Comparison of ENCODE assay signal across 9 cellular contexts in the genomic region with DNA sequence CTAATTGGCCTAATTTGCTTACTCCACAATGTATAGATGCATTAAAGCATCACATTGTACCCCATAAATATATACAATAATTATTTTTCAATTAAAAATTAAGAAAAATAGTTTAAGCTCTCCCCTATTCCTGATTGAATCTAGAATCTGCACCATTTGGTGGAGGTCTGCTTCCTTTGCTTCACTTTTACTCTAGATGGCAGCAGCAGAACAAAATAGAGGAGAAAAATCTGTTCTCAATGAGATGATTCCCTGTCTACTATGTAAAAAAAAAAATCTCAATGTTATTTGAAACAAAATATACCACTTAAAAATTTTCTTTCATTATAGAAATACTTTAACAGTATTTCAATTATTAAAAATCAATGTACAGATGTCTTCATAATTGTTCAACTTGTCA.
DNase-seq lines count a peak whose midpoint lies in the region; ATAC-seq, FAIRE-seq and TF ChIP-seq lines count a peak whose summit lies in the region.
"Had no signal": no experiment of that assay in that cellular context is flagged by ENCODE, and none has a peak within 500 bp of the region (broad histone marks: within the 10 kb centered on the region; RNA-seq: fewer than 3 reads in every experiment).

No MANE protein-coding gene starts in this region.

- no peaks in the 10 kb centered on the region for H3K79me1 ChIP-seq in IMR-90 (ENCODE audit: low read depth in 1 of 2, low read length in 2 of 2)

- H4K91ac ChIP-seq in IMR-90 (ENCODE audit: insufficient read depth, low read depth, low read length) = no peak overlapping the region

- CTCF ChIA-PET in IMR-90 (lab: Yijun Ruan, JAX) (no interaction called here), RWPE1 (lab: Yijun Ruan, JAX) (interaction anchor here (0.6 to 0.8 kb wide), 8 partner anchors 9 to 766 kb away, joined by 3 to 7 read pairs (median 3); no protein-coding TSS in a partner anchor)

- H3K9me3 ChIP-seq in IMR-90 (ENCODE audit: control insufficient read depth, insufficient read depth, low read length) (0 out of 2 replicates have a peak, but pooled peaks cover 2% of the 10 kb centered on the region), kidney (ENCODE audit: control insufficient read depth in 1 of 2, low read length in 2 of 2) (no peaks in the 10 kb centered on the region)

- no peak overlapping the region for H2AK5ac ChIP-seq in IMR-90 (ENCODE audit: low read depth, low read length)

- intact Hi-C loops in IMR-90 (cut with micrococcal nuclease) = loop anchor here (1.0 to 5.0 kb wide), 2 partner anchors 474 to 897 kb away; no protein-coding TSS in a partner anchor
- intact Hi-C loops in kidney (cut with DNase I) = no loop called here
- intact Hi-C loops in activated T-helper 2 cell treated with anti-CD3 and anti-CD28 coated beads, Interferon-gamma antibody, Interleukin-2, Interleukin-4, amounts not matched to agents 10 μg/mL and 5 μg/mL and 100 μg/mL, durations not matched to agents 14 hours and 24 hours and 36 hours (cut with micrococcal nuclease) = no loop called here

- H3K27ac ChIP-seq in IMR-90 (ENCODE audit: insufficient read depth, low read length) (no peak overlapping the region), RWPE1 (no peak overlapping the region), kidney (ENCODE audit: low read depth in 2 of 2, low read length in 2 of 2) (no peak overlapping the region)

- H2BK120ac ChIP-seq in IMR-90 (ENCODE audit: low read depth, low read length) = no peak overlapping the region

- H3K36me3 ChIP-seq in IMR-90 (ENCODE audit: control insufficient read depth, insufficient read depth, low read length) (no peaks in the 10 kb centered on the region), kidney (ENCODE audit: control insufficient read depth in 1 of 2, insufficient read depth in 2 of 2, low read length in 2 of 2) (no peaks in the 10 kb centered on the region)

- no peaks in the 10 kb centered on the region for H4K20me1 ChIP-seq in IMR-90 (ENCODE audit: insufficient read depth, low read length)

- no peak overlapping the region for H3K4ac ChIP-seq in IMR-90 (ENCODE audit: low read depth, low read length)

- no peak overlapping the region for H3K56ac ChIP-seq in IMR-90 (ENCODE audit: extremely low read depth, insufficient read depth, low read length)

- no peaks in the 10 kb centered on the region for H3K36me3 Mint-ChIP-seq in activated T-helper 2 cell treated with anti-CD3 and anti-CD28 coated beads, Interferon-gamma antibody, Interleukin-2, Interleukin-4, amounts not matched to agents 10 μg/mL and 5 μg/mL and 100 μg/mL, durations not matched to agents 14 hours and 24 hours and 36 hours (ENCODE audit: low read depth)

- in situ Hi-C loops in IMR-90 (cut with MboI; ENCODE audit: low sequenced_read_pairs) = no loop called here

- ATAC-seq in IMR-90 (ENCODE audit: low read depth) = no peak
- no peak for ATAC-seq in HG02870 (IDR thresholded peaks at IDR 0.05; ENCODE audit: unreplicated experiment)
- no peak for ATAC-seq in GM18873 (IDR thresholded peaks at IDR 0.05; ENCODE audit: low FRiP score, unreplicated experiment)

- POLR2A ChIA-PET in IMR-90 (lab: Charles Lee; ENCODE audit: unreplicated experiment) (no interaction called here), RWPE1 (lab: Yijun Ruan, JAX; ENCODE audit: low non-redundant PET) (interaction anchor here (0.7 kb wide), 1 partner anchor 413 kb away, joined by 5 read pairs; no protein-coding TSS in a partner anchor)

- no TSS peak for BruUV-seq in IMR-90 (replicated peaks; lab: Mats Ljungman, UMichigan)

- no peak overlapping the region for H3K4me2 ChIP-seq in IMR-90 (ENCODE audit: low read depth, low read length)

- dilution Hi-C loops in IMR-90 (cut with HindIII; ENCODE audit: low sequenced_read_pairs, unreplicated experiment) = no loop called here

- H3K4me3 ChIP-seq in IMR-90 (ENCODE audit: insufficient read depth, low read depth, low read length) = no peak overlapping the region
- no peak overlapping the region for H3K4me3 ChIP-seq in kidney (ENCODE audit: low read length in 2 of 2)

- no peak overlapping the region for H4K8ac ChIP-seq in IMR-90 (ENCODE audit: low read depth in 2 of 2, low read length in 2 of 2)

- H2BK20ac ChIP-seq in IMR-90 (ENCODE audit: low read depth, low read length) = no peak overlapping the region

- TF ChIP-seq POLR2A in IMR-90 (IDR thresholded peaks at IDR 0.05; ENCODE audit: low read depth, low read length) = no peak

- no peak overlapping the region for H3K14ac ChIP-seq in IMR-90 (replicated peaks; ENCODE audit: low read depth, low read length)

- H3K4me1 Mint-ChIP-seq in activated T-helper 2 cell treated with anti-CD3 and anti-CD28 coated beads, Interferon-gamma antibody, Interleukin-2, Interleukin-4, amounts not matched to agents 10 μg/mL and 5 μg/mL and 100 μg/mL, durations not matched to agents 14 hours and 24 hours and 36 hours (ENCODE audit: low read depth) = no peaks in the 10 kb centered on the region

- no peaks in the 10 kb centered on the region for H3K27me3 Mint-ChIP-seq in activated T-helper 2 cell treated with anti-CD3 and anti-CD28 coated beads, Interferon-gamma antibody, Interleukin-2, Interleukin-4, amounts not matched to agents 10 μg/mL and 5 μg/mL and 100 μg/mL, durations not matched to agents 14 hours and 24 hours and 36 hours (ENCODE audit: low read depth)
- H3K27me3 Mint-ChIP-seq: stimulated activated naive CD8-positive, alpha-beta T cell treated with anti-CD3 and anti-CD28 coated beads, Interleukin-15, Interleukin-2, amounts not matched to agents 100 ng/mL and 50 ng/mL, for 24 hours had no signal

- no peak overlapping the region for H3K9ac ChIP-seq in IMR-90 (ENCODE audit: low read depth, low read length)
- H3K9ac ChIP-seq in kidney (ENCODE audit: low read length in 2 of 2) = no peak overlapping the region

- no peak overlapping the region for H3K4me3 Mint-ChIP-seq in activated T-helper 2 cell treated with anti-CD3 and anti-CD28 coated beads, Interferon-gamma antibody, Interleukin-2, Interleukin-4, amounts not matched to agents 10 μg/mL and 5 μg/mL and 100 μg/mL, durations not matched to agents 14 hours and 24 hours and 36 hours (ENCODE audit: low read depth)
- H3K4me3 Mint-ChIP-seq: stimulated activated naive CD8-positive, alpha-beta T cell treated with anti-CD3 and anti-CD28 coated beads, Interleukin-15, Interleukin-2, amounts not matched to agents 100 ng/mL and 50 ng/mL, for 24 hours had no signal

- no peak overlapping the region for H2AFZ ChIP-seq in IMR-90 (replicated peaks; ENCODE audit: low read length, poor library complexity)

- H3K27me3 ChIP-seq in IMR-90 (ENCODE audit: control insufficient read depth, insufficient read depth, low read length) = no peaks in the 10 kb centered on the region

- DNase-seq in D341Med (ENCODE audit: low spot score) (peak; percentile 41), IMR-90 (peak; percentile 4), RWPE1 (ENCODE audit: low spot score) (peak; percentile 20), kidney (no peak), epidermal melanocyte (ENCODE audit: insufficient read length, low spot score) (no peak)
- no peak for DNase-seq in activated T-helper 2 cell treated with anti-CD3 and anti-CD28 coated beads, Interferon-gamma antibody, Interleukin-2, Interleukin-4, amounts not matched to agents 10 μg/mL and 5 μg/mL and 100 μg/mL, durations not matched to agents 14 hours and 24 hours and 36 hours (ENCODE audit: low spot score)

- no peaks in the 10 kb centered on the region for H3K9me1 ChIP-seq in IMR-90 (ENCODE audit: insufficient read depth, low read length)

- H2BK5ac ChIP-seq in IMR-90 (ENCODE audit: low read depth, low read length, poor library complexity, severe bottlenecking) = no peak overlapping the region

- no peaks in the 10 kb centered on the region for H3K4me1 ChIP-seq in IMR-90 (ENCODE audit: control insufficient read depth, insufficient read depth, low read length)
- no peaks in the 10 kb centered on the region for H3K4me1 ChIP-seq in kidney (ENCODE audit: control insufficient read depth in 1 of 2, insufficient read depth in 1 of 2, low read depth in 1 of 2, low read length in 2 of 2)

- no peak overlapping the region for H3K18ac ChIP-seq in IMR-90 (ENCODE audit: low read depth, low read length)

- no peak overlapping the region for H4K5ac ChIP-seq in IMR-90 (ENCODE audit: low read depth, low read length)

- H3K9me3 Mint-ChIP-seq in activated T-helper 2 cell treated with anti-CD3 and anti-CD28 coated beads, Interferon-gamma antibody, Interleukin-2, Interleukin-4, amounts not matched to agents 10 μg/mL and 5 μg/mL and 100 μg/mL, durations not matched to agents 14 hours and 24 hours and 36 hours = no peaks in the 10 kb centered on the region
- H3K9me3 Mint-ChIP-seq: stimulated activated naive CD8-positive, alpha-beta T cell treated with anti-CD3 and anti-CD28 coated beads, Interleukin-15, Interleukin-2, amounts not matched to agents 100 ng/mL and 50 ng/mL, for 24 hours had no signal

- no peak overlapping the region for H3K27ac Mint-ChIP-seq in activated T-helper 2 cell treated with anti-CD3 and anti-CD28 coated beads, Interferon-gamma antibody, Interleukin-2, Interleukin-4, amounts not matched to agents 10 μg/mL and 5 μg/mL and 100 μg/mL, durations not matched to agents 14 hours and 24 hours and 36 hours
- H3K27ac Mint-ChIP-seq: stimulated activated naive CD8-positive, alpha-beta T cell treated with anti-CD3 and anti-CD28 coated beads, Interleukin-15, Interleukin-2, amounts not matched to agents 100 ng/mL and 50 ng/mL, for 24 hours had no signal

- H3K23ac ChIP-seq in IMR-90 (ENCODE audit: low read depth, low read length) = no peak overlapping the region

- TF ChIP-seq CTCF in IMR-90 (conservative IDR thresholded peaks at IDR 0.05; ENCODE audit: low read depth, low read length) (peak; percentile 49), RWPE1 (conservative IDR thresholded peaks at IDR 0.05; ENCODE audit: low read depth) (peak; percentile 45), kidney (IDR thresholded peaks at IDR 0.05; ENCODE audit: borderline replicate concordance, extremely low read depth, insufficient read depth) (no peak)

- TF ChIP-seq RAD21 in IMR-90 (IDR thresholded peaks at IDR 0.05; ENCODE audit: low read length) = peak; percentile 45

- FAIRE-seq in kidney (lab: Jason Lieb, UNC) = peak; percentile 54

- no peak overlapping the region for H2BK15ac ChIP-seq in IMR-90 (ENCODE audit: low read depth, low read length)

- H2AK9ac ChIP-seq in IMR-90 (replicated peaks; ENCODE audit: low read depth, low read length, poor library complexity) = no peak overlapping the region

TF ChIP-seq in IMR-90, 13 proteins besides CTCF, POLR2A, EP300 and RAD21:
- TF ChIP-seq MXI1 (IDR thresholded peaks at IDR 0.05; ENCODE audit: borderline replicate concordance, low read depth, low read length) (no peak), BHLHE40 (IDR thresholded peaks at IDR 0.05; ENCODE audit: low read depth, low read length) (no peak), CHD1 (IDR thresholded peaks at IDR 0.05; ENCODE audit: low read depth, low read length) (no peak), MAFK (IDR thresholded peaks at IDR 0.05; ENCODE audit: low read depth, low read length) (no peak), MAZ (IDR thresholded peaks at IDR 0.05; ENCODE audit: borderline replicate concordance, low read depth, low read length) (no peak), SMC3 (IDR thresholded peaks at IDR 0.05; ENCODE audit: low read depth, low read length) (0 out of 2 replicates have a peak, but pooled peaks have one; percentile 12)

Comparison
In these comparisons a context has a peak if more than half of its experiments do, and no peak if none do; other contexts are left out.
1. DNase-seq: peak in D341Med (single experiment), IMR-90 (single experiment) and RWPE1 (single experiment); none in kidney (single experiment), activated T-helper 2 cell treated with anti-CD3 and anti-CD28 coated beads, Interferon-gamma antibody, Interleukin-2, Interleukin-4, amounts not matched to agents 10 μg/mL and 5 μg/mL and 100 μg/mL, durations not matched to agents 14 hours and 24 hours and 36 hours (single experiment) and epidermal melanocyte (single experiment).